Comparison of ENCODE assay signal across 9 cellular contexts in the genomic region with DNA sequence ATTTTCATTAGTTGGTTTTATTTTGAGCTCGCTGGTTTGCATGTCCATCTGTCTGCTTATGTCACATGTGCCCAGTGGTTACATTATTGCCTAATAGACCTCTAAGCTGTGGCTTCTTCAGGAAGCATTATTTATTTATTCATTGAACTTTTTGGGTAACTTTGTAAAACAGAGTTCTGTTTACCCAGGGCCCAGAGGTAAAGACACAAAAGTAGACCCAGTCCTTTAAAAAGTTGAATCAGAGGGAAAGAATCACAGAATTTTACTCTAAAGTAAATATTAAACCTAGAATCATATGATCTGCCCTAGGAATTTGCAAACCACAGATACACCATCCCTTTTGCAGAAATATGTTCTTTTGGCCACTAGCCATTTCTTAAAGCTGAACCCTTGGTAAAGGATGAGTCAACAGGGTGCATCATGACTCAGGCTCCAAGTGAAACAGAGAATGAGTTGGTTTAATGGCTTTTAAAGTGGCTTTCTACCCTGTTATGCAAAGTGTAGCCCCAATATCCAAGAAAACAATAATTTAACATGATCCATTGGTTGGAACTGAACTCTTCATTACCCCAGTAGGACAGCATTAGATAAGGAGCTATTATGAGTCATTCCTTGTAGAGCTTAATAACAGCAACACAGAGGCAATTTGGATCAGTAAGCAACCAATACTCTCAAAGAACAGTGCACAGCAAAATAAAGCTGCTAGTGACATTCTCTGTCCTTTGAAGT.
DNase-seq lines count a peak whose midpoint lies in the region; ATAC-seq and TF ChIP-seq lines count a peak whose summit lies in the region.
"Had no signal": no experiment of that assay in that cellular context is flagged by ENCODE, and none has a peak within 500 bp of the region (broad histone marks: within the 10 kb centered on the region; RNA-seq: fewer than 3 reads in every experiment).

No MANE protein-coding gene starts in this region.

- no peaks in the 10 kb centered on the region for H3K27me3 ChIP-seq in kidney epithelial cell (ENCODE audit: control insufficient read depth, insufficient read depth, low read length)

- no peak overlapping the region for H3K4me3 ChIP-seq in kidney epithelial cell (ENCODE audit: low read depth, low read length)

- no peaks in the 10 kb centered on the region for H3K36me3 ChIP-seq in kidney epithelial cell (ENCODE audit: control insufficient read depth, insufficient read depth, low read length)

- no peak for TF ChIP-seq CTCF in kidney epithelial cell (IDR thresholded peaks at IDR 0.05; ENCODE audit: insufficient read depth, low read length, poor library complexity, severe bottlenecking)

- peak; percentile 57 for ATAC-seq in HG02798 (IDR thresholded peaks at IDR 0.05; ENCODE audit: poor library complexity, unreplicated experiment)
- ATAC-seq in HG03342 (IDR thresholded peaks at IDR 0.05; ENCODE audit: unreplicated experiment): no peak

- DNase-seq in DMS 273 (lab: John Stamatoyannopoulos, UW; ENCODE audit: unreplicated experiment): peak; percentile 68
- peak; percentile 92 for DNase-seq in RPMI7951 (ENCODE audit: low read depth)
- DNase-seq in kidney epithelial cell (ENCODE audit: low read depth): peak; percentile 92
- DNase-seq in NCI-H524 treated with DMSO at 0.1 percent for 48 hours (lab: John Stamatoyannopoulos, UW): no peak
- no peak for DNase-seq in NCI-H345 (lab: John Stamatoyannopoulos, UW)
- DNase-seq in NCI-H1092 (lab: John Stamatoyannopoulos, UW): no peak
- DNase-seq: endodermal cell had no signal

Comparison
In these comparisons a context has a peak if more than half of its experiments do, and no peak if none do; other contexts are left out.
1. DNase-seq: peak in DMS 273 (single experiment), RPMI7951 (single experiment) and kidney epithelial cell (single experiment); none in NCI-H524 treated with DMSO at 0.1 percent for 48 hours (single experiment), NCI-H345 (single experiment) and NCI-H1092 (single experiment).